ENCODE assay signal across 13 cellular contexts in genomic region chr2:178403671-178404379, GRCh38. TPM values are rescaled to one million over a fixed set of nuclear protein-coding genes. Genes with fewer than 3 reads are reported as not detected.
DNase-seq lines count a peak whose midpoint lies in the region; ATAC-seq and TF ChIP-seq lines count a peak whose summit lies in the region.
"Had no signal": no experiment of that assay in that cellular context is flagged by ENCODE, and none has a peak within 500 bp of the region (broad histone marks: within the 10 kb centered on the region; RNA-seq: fewer than 3 reads in every experiment).

No MANE protein-coding gene starts in this region.

- no peaks in the 10 kb centered on the region for H4K20me1 ChIP-seq in Karpas-422 (ENCODE audit: insufficient read depth, low read depth, low read length)

- peaks cover 17% of the 10 kb centered on the region for H3K27me3 Mint-ChIP-seq in activated T-cell treated with anti-CD3 and anti-CD28 coated beads, Interleukin-2, amount 50 U/mL, for 72 hours (ENCODE audit: low read depth)
- H3K27me3 Mint-ChIP-seq in activated T-cell treated with anti-CD3 and anti-CD28 coated beads, Interleukin-2, amount 50 U/mL, for 4 hours (ENCODE audit: low read depth): no peaks in the 10 kb centered on the region

- TF ChIP-seq POLR2A in right lobe of liver (IDR thresholded peaks at IDR 0.05): no peak

- H3K36me3 Mint-ChIP-seq in activated T-cell treated with anti-CD3 and anti-CD28 coated beads, Interleukin-2, amount 50 U/mL, for 72 hours (ENCODE audit: insufficient read depth in 2 of 2): no peaks in the 10 kb centered on the region
- no peaks in the 10 kb centered on the region for H3K36me3 Mint-ChIP-seq in activated T-cell treated with anti-CD3 and anti-CD28 coated beads, Interleukin-2, amount 50 U/mL, for 4 hours (ENCODE audit: insufficient read depth)

- H3K4me3 ChIP-seq in Karpas-422 (ENCODE audit: low read length) (no peak overlapping the region), psoas muscle (no peak overlapping the region), right lobe of liver (no peak overlapping the region)
- H3K4me3 ChIP-seq: left ventricle myocardium inferior had no signal

- H3K79me2 ChIP-seq in Karpas-422 (ENCODE audit: low read length): no peaks in the 10 kb centered on the region

- H3K27ac ChIP-seq in Karpas-422 (ENCODE audit: low read length): no peak overlapping the region
- peak overlapping the region; percentile 18 for H3K27ac ChIP-seq in psoas muscle
- no peak overlapping the region for H3K27ac ChIP-seq in right lobe of liver
- H3K27ac ChIP-seq: left ventricle myocardium inferior had no signal

- peak overlapping the region; percentile 73 for H3K27ac Mint-ChIP-seq in activated T-cell treated with anti-CD3 and anti-CD28 coated beads, Interleukin-2, amount 50 U/mL, for 72 hours

- DNase-seq in activated T-cell treated with anti-CD3 and anti-CD28 coated beads, Interleukin-2, amount 50 U/mL, for 72 hours: no peak
- no peak for DNase-seq in activated T-cell treated with anti-CD3 and anti-CD28 coated beads, Interleukin-2, amount 50 U/mL, for 4 hours
- DNase-seq in Karpas-422 (no peak), psoas muscle (no peak), NCI-H187 (lab: John Stamatoyannopoulos, UW) (no peak), glomerular visceral epithelial cell (ENCODE audit: extremely low spot score) (no peak), right lobe of liver (no peak)
- DNase-seq: activated T-cell treated with anti-CD3 and anti-CD28 coated beads, Interleukin-2, amount 50 U/mL, for 1 hour; BE2C; effector CD8-positive, alpha-beta T cell; left ventricle myocardium inferior; stimulated activated CD4-positive, alpha-beta T cell treated with anti-CD3 and anti-CD28 coated beads, Interleukin-4, amount 100 ng/mL, for 4 hours had no signal

- H3K4me2 ChIP-seq in Karpas-422 (ENCODE audit: low read depth, low read length, poor library complexity, severe bottlenecking): no peak overlapping the region

- H3K9ac ChIP-seq in Karpas-422 (ENCODE audit: low read length): no peak overlapping the region

- no peaks in the 10 kb centered on the region for H3K9me3 Mint-ChIP-seq in activated T-cell treated with anti-CD3 and anti-CD28 coated beads, Interleukin-2, amount 50 U/mL, for 72 hours
- no peaks in the 10 kb centered on the region for H3K9me3 Mint-ChIP-seq in activated T-cell treated with anti-CD3 and anti-CD28 coated beads, Interleukin-2, amount 50 U/mL, for 4 hours

- ATAC-seq in activated T-cell treated with anti-CD3 and anti-CD28 coated beads, Interleukin-2, amount 50 U/mL, for 72 hours (replicated peaks in 1 of 2): peak; percentile 23 to 27
- ATAC-seq in activated T-cell treated with anti-CD3 and anti-CD28 coated beads, Interleukin-2, amount 50 U/mL, for 4 hours: no peak
- peak; percentile 41 for ATAC-seq in HG02642 (IDR thresholded peaks at IDR 0.05; ENCODE audit: poor library complexity, unreplicated experiment)
- ATAC-seq in psoas muscle: peak; percentile 17 to 53 (median 26)
- ATAC-seq in right lobe of liver: no peak

- H2AFZ ChIP-seq in Karpas-422 (ENCODE audit: low read length): 0 out of 2 replicates have a peak overlapping the region, but pooled peaks have one; percentile 23

- intact Hi-C loops in psoas muscle (cut with DNase I): loop anchor here in 1 of 2 donors (5.0 kb wide), 1 partner anchor 1343 kb away; no protein-coding TSS in a partner anchor
- intact Hi-C loops in right lobe of liver (cut with DNase I): no loop called here

- H3K4me1 ChIP-seq in Karpas-422 (ENCODE audit: low read length) (no peaks in the 10 kb centered on the region), psoas muscle (no peaks in the 10 kb centered on the region), right lobe of liver (no peaks in the 10 kb centered on the region)
- H3K4me1 ChIP-seq: BE2C, left ventricle myocardium inferior had no signal

- TF ChIP-seq CTCF in psoas muscle (IDR thresholded peaks at IDR 0.05) (no peak), right lobe of liver (IDR thresholded peaks at IDR 0.05) (no peak)

- H3K27me3 ChIP-seq in Karpas-422 (ENCODE audit: low read length) (no peaks in the 10 kb centered on the region), psoas muscle (ENCODE audit: insufficient read depth in 3 of 3, low read length in 2 of 3) (no peaks in the 10 kb centered on the region), right lobe of liver (no peaks in the 10 kb centered on the region)
- H3K27me3 ChIP-seq: BE2C had no signal

- H3K4me3 Mint-ChIP-seq in activated T-cell treated with anti-CD3 and anti-CD28 coated beads, Interleukin-2, amount 50 U/mL, for 72 hours: peak overlapping the region; percentile 18 to 48
- no peak overlapping the region for H3K4me3 Mint-ChIP-seq in activated T-cell treated with anti-CD3 and anti-CD28 coated beads, Interleukin-2, amount 50 U/mL, for 4 hours

- no peaks in the 10 kb centered on the region for H3K36me3 ChIP-seq in Karpas-422 (ENCODE audit: insufficient read depth, low read length)
- peaks cover 0 to 10% of the 10 kb centered on the region in 2 donors for H3K36me3 ChIP-seq in psoas muscle (ENCODE audit: insufficient read depth in 1 of 2, low read depth in 1 of 2)
- H3K36me3 ChIP-seq in right lobe of liver: no peaks in the 10 kb centered on the region
- H3K36me3 ChIP-seq: BE2C, left ventricle myocardium inferior had no signal

- H3K9me2 ChIP-seq in Karpas-422 (replicated peaks; ENCODE audit: insufficient read depth, low read length): no peaks in the 10 kb centered on the region

- 54 to 66% (median 61%) methylated on average over 3 of the region's 3 CpGs for WGBS in psoas muscle, 3 donors
- WGBS in right lobe of liver (ENCODE audit: insufficient coverage, low coverage, low lambda C conversion rate, missing lambda C conversion rate): 73% methylated on average over 3 of the region's 3 CpGs

- H3K4me1 Mint-ChIP-seq in activated T-cell treated with anti-CD3 and anti-CD28 coated beads, Interleukin-2, amount 50 U/mL, for 72 hours (ENCODE audit: low read depth): peaks cover 14% of the 10 kb centered on the region
- H3K4me1 Mint-ChIP-seq in activated T-cell treated with anti-CD3 and anti-CD28 coated beads, Interleukin-2, amount 50 U/mL, for 4 hours (ENCODE audit: low read depth): peaks cover 6% of the 10 kb centered on the region

- H3K9me3 ChIP-seq in Karpas-422 (ENCODE audit: low read length) (no peaks in the 10 kb centered on the region), psoas muscle (no peaks in the 10 kb centered on the region), right lobe of liver (no peaks in the 10 kb centered on the region)
- H3K9me3 ChIP-seq: BE2C, left ventricle myocardium inferior had no signal

RNA-seq across cellular contexts. Expression of gene PRKRA, which starts 47.1 kb away (rescaled TPM):
- total RNA-seq in activated T-cell treated with anti-CD3 and anti-CD28 coated beads, Interleukin-2, amount 50 U/mL, for 72 hours: 10 to 100 TPM; 56.7 to 75.2 TPM
- 10 to 100 TPM; 43.9 to 45.4 (median 45.1) TPM for total RNA-seq in activated T-cell treated with anti-CD3 and anti-CD28 coated beads, Interleukin-2, amount 50 U/mL, for 4 hours
- total RNA-seq in Karpas-422 (2014; rRNA removed; shearing (Covaris generic); ENCODE audit: low replicate concordance): 90.5 and 117 TPM in 2 replicates
- total RNA-seq in psoas muscle (10 to 100 TPM; 53.1 to 96.2 (median 84.8) TPM), right lobe of liver (10 to 100 TPM; 11.2 to 20.5 (median 14.4) TPM)
- polyA plus RNA-seq in psoas muscle: 100 to 1,000 TPM in 1 of 3 donors, 10 to 100 TPM in 2; 73.0 to 106 (median 84.1) TPM

RNA-seq across cellular contexts. Expression of gene PJVK, which starts 47.4 kb away (rescaled TPM):
- total RNA-seq in activated T-cell treated with anti-CD3 and anti-CD28 coated beads, Interleukin-2, amount 50 U/mL, for 72 hours: 1 to 10 TPM; 6.8 to 8.7 TPM
- total RNA-seq in activated T-cell treated with anti-CD3 and anti-CD28 coated beads, Interleukin-2, amount 50 U/mL, for 4 hours: 1 to 10 TPM; 1.4 to 2.1 (median 2.0) TPM
- total RNA-seq in Karpas-422 (2014; rRNA removed; shearing (Covaris generic); ENCODE audit: low replicate concordance): 4.7 and 8.9 TPM in 2 replicates
- 1 to 10 TPM; 1.2 to 1.8 (median 1.4) TPM for total RNA-seq in psoas muscle
- 1 to 10 TPM in 1 of 3 donors, under 1 TPM in 2; 0.34 to 1.5 (median 0.72) TPM for polyA plus RNA-seq in psoas muscle
- total RNA-seq in right lobe of liver: 1 to 10 TPM in 5 of 6 experiments, under 1 TPM in 1; 0.80 to 2.8 (median 1.6) TPM

Comparison
In these comparisons a context has a peak if more than half of its experiments do, and no peak if none do; other contexts are left out.
1. ATAC-seq: peak in activated T-cell treated with anti-CD3 and anti-CD28 coated beads, Interleukin-2, amount 50 U/mL, for 72 hours (2 of 2), HG02642 (single experiment) and psoas muscle (4 of 4); none in activated T-cell treated with anti-CD3 and anti-CD28 coated beads, Interleukin-2, amount 50 U/mL, for 4 hours (0 of 2) and right lobe of liver (0 of 4).